In the genomic region with DNA sequence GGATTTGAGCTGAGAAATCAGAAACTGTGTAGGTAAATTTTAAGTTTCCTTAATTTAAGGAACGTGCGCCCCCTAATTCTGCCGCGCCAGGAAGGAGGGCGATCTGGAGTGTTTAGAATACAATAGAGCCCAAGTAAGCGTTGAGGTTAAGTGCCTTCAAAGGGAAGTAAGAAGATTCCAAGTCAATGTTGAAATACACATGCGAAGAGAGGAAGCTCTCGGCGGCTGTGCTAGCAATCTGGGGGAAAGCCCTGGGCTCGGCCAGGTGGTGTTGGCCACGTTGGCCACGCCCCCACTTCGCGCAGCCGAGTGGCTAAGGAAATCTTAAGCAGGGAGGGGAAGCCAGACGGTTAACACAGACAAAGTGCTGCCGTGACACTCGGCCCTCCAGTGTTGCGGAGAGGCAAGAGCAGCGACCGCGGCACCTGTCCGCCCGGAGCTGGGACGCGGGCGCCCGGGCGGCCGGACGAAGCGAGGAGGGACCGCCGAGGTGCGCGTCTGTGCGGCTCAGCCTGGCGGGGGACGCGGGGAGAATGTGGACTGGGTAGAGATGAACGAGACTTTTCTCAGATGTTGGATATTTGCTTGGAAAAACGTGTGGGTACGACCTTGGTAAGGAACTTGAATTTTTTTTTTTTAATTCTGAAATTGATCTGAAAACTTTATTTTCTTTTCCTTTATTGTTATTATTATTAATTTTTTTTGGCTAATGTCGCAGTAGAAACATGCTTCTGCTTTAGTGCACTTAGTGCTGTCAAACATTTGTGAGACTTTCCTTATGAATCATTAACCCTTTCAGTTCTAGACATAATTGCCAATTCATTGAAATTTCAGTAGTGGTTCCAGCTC, we compare ENCODE assay signal across 8 cellular contexts. TPM values are rescaled to one million over a fixed set of nuclear protein-coding genes. Genes with fewer than 3 reads are reported as not detected.
DNase-seq lines count a peak whose midpoint lies in the region; ATAC-seq and TF ChIP-seq lines count a peak whose summit lies in the region.

TSS of gene PRDM1 (plus strand) at position 353 of the 849 bp plus-strand sequence. CDS start at position 571, 218 bp downstream.

- no peaks in the 10 kb centered on the region for H4K20me1 ChIP-seq in OCI-LY7 (ENCODE audit: insufficient read depth, low read length)

- H3K27me3 Mint-ChIP-seq in Calu3 (ENCODE audit: unreplicated experiment) = peaks cover 27% of the 10 kb centered on the region
- H3K27me3 Mint-ChIP-seq in naive thymus-derived CD8-positive, alpha-beta T cell = peaks cover 29 to 96% (median 47%) of the 10 kb centered on the region in 5 donors

- ATAC-seq in GM21360 (IDR thresholded peaks at IDR 0.05; ENCODE audit: unreplicated experiment) (peak; percentile 74), esophagus mucosa (peak; percentile 86)
- ATAC-seq in naive thymus-derived CD8-positive, alpha-beta T cell = peak; percentile 88 to 90

- no peaks in the 10 kb centered on the region for H3K9me3 ChIP-seq in OCI-LY7 (ENCODE audit: low read length)

- H3K4me3 Mint-ChIP-seq in Calu3 (ENCODE audit: low read depth, unreplicated experiment) = peak within 1 kb of the TSS; percentile 97
- H3K4me3 Mint-ChIP-seq in naive thymus-derived CD8-positive, alpha-beta T cell = peak within 1 kb of the TSS; percentile 73 to 97 (median 86)

- POLR2A ChIA-PET in OCI-LY7 (lab: Charles Lee) = interaction anchor here (0.6 to 2.5 kb wide), 19 partner anchors 8 to 1804 kb away, joined by 3 to 10 read pairs (median 3); no protein-coding TSS in a partner anchor
- POLR2A ChIA-PET in naive thymus-derived CD8-positive, alpha-beta T cell (lab: Charles Lee) = interaction anchor here (1.0 kb wide), 3 partner anchors 8 to 94 kb away, joined by 3 to 5 read pairs (median 3); no protein-coding TSS in a partner anchor

- no peaks in the 10 kb centered on the region for H3K9me2 ChIP-seq in OCI-LY7 (ENCODE audit: insufficient read depth, low read length)

- CTCF ChIA-PET in Calu3 (lab: Charles Lee) = interaction anchor here (0.5 to 1.3 kb wide), 3 partner anchors 17 to 655 kb away, joined by 3 to 4 read pairs (median 4); no protein-coding TSS in a partner anchor
- CTCF ChIA-PET in OCI-LY7 (lab: Charles Lee; ENCODE audit: unreplicated experiment) = interaction anchor here (0.9 to 1.2 kb wide), 3 partner anchors 10 to 217 kb away, joined by 3 read pairs; no protein-coding TSS in a partner anchor

- peak within 1 kb of the TSS; percentile 91 for H2AFZ ChIP-seq in OCI-LY7 (ENCODE audit: low read length)

- no peaks in the 10 kb centered on the region for H3K36me3 ChIP-seq in OCI-LY7 (ENCODE audit: insufficient read depth, low read length)

- no peaks in the 10 kb centered on the region for H3K9me3 Mint-ChIP-seq in Calu3 (ENCODE audit: low read depth, unreplicated experiment)
- peaks cover 0 to 2% (median 0%) of the 10 kb centered on the region in 9 donors for H3K9me3 Mint-ChIP-seq in naive thymus-derived CD8-positive, alpha-beta T cell

- intact Hi-C loops in Calu3 (cut with micrococcal nuclease; ENCODE audit: unreplicated experiment) (loop anchor here (5.0 to 10.0 kb wide), 3 partner anchors 354 to 651 kb away; no protein-coding TSS in a partner anchor), OCI-LY7 (cut with micrococcal nuclease; ENCODE audit: unreplicated experiment) (loop anchor here (1.0 to 5.0 kb wide), 3 partner anchors 78 to 655 kb away; no protein-coding TSS in a partner anchor)

- H3K36me3 Mint-ChIP-seq in Calu3 (ENCODE audit: insufficient read depth, unreplicated experiment) = peaks cover 12% of the 10 kb centered on the region
- H3K36me3 Mint-ChIP-seq in naive thymus-derived CD8-positive, alpha-beta T cell = peaks cover 0 to 5% (median 1%) of the 10 kb centered on the region in 3 donors

- H3K4me3 ChIP-seq in OCI-LY7 (ENCODE audit: low read depth, low read length, poor library complexity, severe bottlenecking) = peak within 1 kb of the TSS; percentile 63

- DNase-seq in Calu3 (peak; percentile 89), HT-29 (ENCODE audit: low spot score) (peak; percentile 87), OCI-LY7 (ENCODE audit: low spot score) (peak; percentile 98), activated T-cell treated with anti-CD3 and anti-CD28 coated beads for 4 hours (peak; percentile 58)
- peak; percentile 37 to 80 (median 51) for DNase-seq in naive thymus-derived CD8-positive, alpha-beta T cell
- DNase-seq in stimulated activated naive CD4-positive, alpha-beta T cell treated with Interleukin-2 at 50 U/mL for 16 hours (lab: John Stamatoyannopoulos, UW) = peak; percentile 79

- H3K27ac ChIP-seq in OCI-LY7 (ENCODE audit: low read depth, low read length, poor library complexity, severe bottlenecking) = peak within 1 kb of the TSS; percentile 87

- TF ChIP-seq CTCF in Calu3 (IDR thresholded peaks at IDR 0.05; ENCODE audit: unreplicated experiment) (no peak), OCI-LY7 (conservative IDR thresholded peaks at IDR 0.05; ENCODE audit: low read length) (peak; percentile 69)

- peaks cover 28% of the 10 kb centered on the region for H3K4me1 Mint-ChIP-seq in Calu3 (ENCODE audit: low read depth, unreplicated experiment)
- peaks cover 20 to 73% (median 51%) of the 10 kb centered on the region in 4 donors for H3K4me1 Mint-ChIP-seq in naive thymus-derived CD8-positive, alpha-beta T cell

- H3K79me2 ChIP-seq in OCI-LY7 (ENCODE audit: insufficient read depth, low read depth, low read length) = peaks cover 7% of the 10 kb centered on the region; the same call in 1 of the 2 replicates

- H3K4me2 ChIP-seq in OCI-LY7 (ENCODE audit: low read length) = peak within 1 kb of the TSS; percentile 82

- BruUV-seq in Calu3 (replicated peaks; lab: Mats Ljungman, UMichigan) = TSS peak; percentile 71
- BruUV-seq in OCI-LY7 (replicated peaks; lab: Mats Ljungman, UMichigan) = TSS peak; percentile 84

- H3K27ac Mint-ChIP-seq in Calu3 (ENCODE audit: unreplicated experiment) = peak within 1 kb of the TSS; percentile 57
- peak within 1 kb of the TSS in 7 of 10 donors; percentile 42 to 80 (median 53) for H3K27ac Mint-ChIP-seq in naive thymus-derived CD8-positive, alpha-beta T cell

- peaks cover 73% of the 10 kb centered on the region for H3K4me1 ChIP-seq in OCI-LY7 (ENCODE audit: insufficient read depth, low read length, poor library complexity, severe bottlenecking)

RNA-seq across cellular contexts. Expression of gene PRDM1, which starts in this region (rescaled TPM):
- total RNA-seq in Calu3 (2022) (0.40 and 1.1 TPM in 2 replicates), OCI-LY7 (2022) (1.9 and 3.3 TPM in 2 replicates), esophagus mucosa (94.1 TPM)
- 1.4 TPM in 1 of 2 replicates, not detected in the other for total RNA-seq in HT-29 (2014; rRNA removed; shearing (Covaris generic))
- 1.5 and 2.2 TPM in 2 replicates for total RNA-seq in OCI-LY7 (2014; rRNA removed; shearing (Covaris generic))
- total RNA-seq in naive thymus-derived CD8-positive, alpha-beta T cell = under 1 TPM; 0.58 to 0.94 TPM
- 10 to 100 TPM in 1 of 3 donors, 1 to 10 TPM in 1, under 1 TPM in 1; 0.35 to 15.6 (median 1.6) TPM for polyA plus RNA-seq in naive thymus-derived CD8-positive, alpha-beta T cell

Comparison
In these comparisons a context has a peak if more than half of its experiments do, and no peak if none do; other contexts are left out.
1. Peak in every context shown above with its lines: DNase-seq, ATAC-seq, H3K4me3 ChIP-seq and H3K27ac ChIP-seq.
2. RNA of gene PRDM1 (total RNA-seq): 94.1 TPM in esophagus mucosa (single experiment); 1.5 to 3.3 TPM in OCI-LY7, 1.4 TPM in HT-29, 0.58 to 0.94 TPM in naive thymus-derived CD8-positive, alpha-beta T cell and 0.40 to 1.1 TPM in Calu3; every median in the first group is over 10 times any median in the second.